Comparison of ENCODE assay signal across 1 cellular context in the genomic region with DNA sequence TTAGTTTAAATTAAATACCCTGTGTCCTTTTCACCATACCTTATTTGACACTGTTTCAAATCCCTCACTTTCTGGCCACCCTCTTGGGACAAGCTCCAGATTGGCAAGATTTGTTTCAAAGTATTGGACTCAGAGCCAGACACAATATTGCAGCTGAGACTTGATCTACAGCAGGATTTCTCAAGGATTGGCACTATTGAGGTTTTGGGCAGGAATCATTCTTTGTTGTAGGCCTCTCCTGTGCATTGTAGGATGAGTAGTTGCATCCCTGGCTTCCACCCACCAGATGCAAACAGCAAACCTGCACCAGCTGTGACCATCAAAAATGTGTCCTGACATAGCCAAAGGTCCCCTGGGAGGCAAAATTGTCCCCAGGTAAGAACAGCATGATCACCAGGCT.
TF ChIP-seq lines count a peak whose summit lies in the region.

No MANE protein-coding gene starts in this region.

TF ChIP-seq in GM23338, 12 proteins besides CTCF, POLR2A, EP300 and RAD21 (continued from another document):
- TF ChIP-seq, protein P1, sequence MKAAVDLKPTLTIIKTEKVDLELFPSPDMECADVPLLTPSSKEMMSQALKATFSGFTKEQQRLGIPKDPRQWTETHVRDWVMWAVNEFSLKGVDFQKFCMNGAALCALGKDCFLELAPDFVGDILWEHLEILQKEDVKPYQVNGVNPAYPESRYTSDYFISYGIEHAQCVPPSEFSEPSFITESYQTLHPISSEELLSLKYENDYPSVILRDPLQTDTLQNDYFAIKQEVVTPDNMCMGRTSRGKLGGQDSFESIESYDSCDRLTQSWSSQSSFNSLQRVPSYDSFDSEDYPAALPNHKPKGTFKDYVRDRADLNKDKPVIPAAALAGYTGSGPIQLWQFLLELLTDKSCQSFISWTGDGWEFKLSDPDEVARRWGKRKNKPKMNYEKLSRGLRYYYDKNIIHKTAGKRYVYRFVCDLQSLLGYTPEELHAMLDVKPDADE (IDR thresholded peaks at IDR 0.05), result no peak
- no peak for TF ChIP-seq EZH2phosphoT487 (IDR thresholded peaks at IDR 0.05; ENCODE audit: unreplicated experiment)
